Comparison of ENCODE assay signal across 13 cellular contexts in genomic region chr5:156589859-156590216, GRCh38.
"Had no signal": no experiment of that assay in that cellular context is flagged by ENCODE, and none has a peak within 500 bp of the region (broad histone marks: within the 10 kb centered on the region; RNA-seq: fewer than 3 reads in every experiment).

No MANE protein-coding gene starts in this region.

- DNase-seq: activated CD4-positive, alpha-beta T cell treated with anti-CD3 and anti-CD28 coated beads for 1 hour; activated CD4-positive, alpha-beta T cell treated with anti-CD3 and anti-CD28 coated beads, Interleukin-2, amount 50 U/mL, for 4 hours; activated naive CD4-positive, alpha-beta T cell treated with anti-CD3 and anti-CD28 coated beads, Interleukin-2, amount 50 U/mL, for 16 hours; activated T-cell treated with anti-CD3 and anti-CD28 coated beads for 4 hours; central memory CD4-positive, alpha-beta T cell; cortex of kidney; effector CD8-positive, alpha-beta T cell; foreskin keratinocyte; ovary; stimulated activated naive B cell treated with anti-CD40 and anti-IgM and Interleukin-4, amounts not matched to agents 10 μg/mL and 1 μg/mL and 100 μg/mL, for 72 hours; transverse colon had no signal

- H3K27ac ChIP-seq: foreskin keratinocyte, neural progenitor cell, ovary, transverse colon had no signal

- ATAC-seq: foreskin keratinocyte; SK-N-SH treated with all-trans-retinoic acid at 6 μM for 48 hours; stimulated activated naive B cell treated with anti-CD40 and anti-IgM and Interleukin-4, amounts not matched to agents 10 μg/mL and 1 μg/mL and 100 μg/mL, for 72 hours had no signal

- H3K4me3 ChIP-seq: neural progenitor cell, ovary, transverse colon had no signal

- H3K27me3 ChIP-seq: foreskin keratinocyte, neural progenitor cell, ovary, transverse colon had no signal

- H3K4me1 ChIP-seq: foreskin keratinocyte, neural progenitor cell had no signal

- H3K9me3 ChIP-seq: ovary, transverse colon had no signal

- H3K36me3 ChIP-seq: neural progenitor cell, ovary, transverse colon had no signal
